Comparison of ENCODE assay signal across 8 cellular contexts in genomic region chr18:75209129-75209951, GRCh38. TPM values are rescaled to one million over a fixed set of nuclear protein-coding genes. Genes with fewer than 3 reads are reported as not detected.
DNase-seq lines count a peak whose midpoint lies in the region; ATAC-seq and TF ChIP-seq lines count a peak whose summit lies in the region.

TSS of gene PTGR3 (minus strand) at chr18:75209139. CDS start at chr18:75209058, 81 bp downstream.

- peak; percentile 61 for TF ChIP-seq POLR2A in GM18505 (IDR thresholded peaks at IDR 0.05; ENCODE audit: borderline replicate concordance, extremely low read depth, insufficient read depth, insufficient read length)

- H3K4me1 Mint-ChIP-seq in T-helper 2 cell treated with Interferon-gamma antibody and Interleukin-4, amounts not matched to agents 5 μg/mL and 100 μg/mL, for 36 hours (ENCODE audit: low read depth): peaks cover 46% of the 10 kb centered on the region

- peak; percentile 44 for ATAC-seq in GM18505 (IDR thresholded peaks at IDR 0.05; ENCODE audit: unreplicated experiment)
- ATAC-seq in HG02884 (IDR thresholded peaks at IDR 0.05; ENCODE audit: unreplicated experiment): peak; percentile 36
- ATAC-seq in left ventricle myocardium superior: peak; percentile 74

- H3K36me3 Mint-ChIP-seq in T-helper 2 cell treated with Interferon-gamma antibody and Interleukin-4, amounts not matched to agents 5 μg/mL and 100 μg/mL, for 36 hours (ENCODE audit: low read depth): peaks cover 24% of the 10 kb centered on the region

- H3K9me3 Mint-ChIP-seq in T-helper 2 cell treated with Interferon-gamma antibody and Interleukin-4, amounts not matched to agents 5 μg/mL and 100 μg/mL, for 36 hours: no peaks in the 10 kb centered on the region

- peak within 1 kb of the TSS; percentile 98 for H3K4me3 Mint-ChIP-seq in T-helper 2 cell treated with Interferon-gamma antibody and Interleukin-4, amounts not matched to agents 5 μg/mL and 100 μg/mL, for 36 hours

- peak within 1 kb of the TSS; percentile 97 for H3K27ac Mint-ChIP-seq in T-helper 2 cell treated with Interferon-gamma antibody and Interleukin-4, amounts not matched to agents 5 μg/mL and 100 μg/mL, for 36 hours

- H3K27me3 Mint-ChIP-seq in T-helper 2 cell treated with Interferon-gamma antibody and Interleukin-4, amounts not matched to agents 5 μg/mL and 100 μg/mL, for 36 hours (ENCODE audit: low read depth): peaks cover 28% of the 10 kb centered on the region

- DNase-seq in NCI-H1694 treated with DMSO at 0.1 percent for 48 hours (lab: John Stamatoyannopoulos, UW) (peak; percentile 73), anterior cingulate cortex (lab: John Stamatoyannopoulos, UW) (peak in 57 of 58 donors; percentile 45 to 96 (median 80)), left ventricle myocardium superior (peak; percentile 90), pulmonary artery endothelial cell (ENCODE audit: low read depth, low spot score) (no peak), HPDE6-E6E7 (ENCODE audit: extremely low spot score) (no peak)
- peak; percentile 83 for DNase-seq in T-helper 2 cell treated with Interferon-gamma antibody and Interleukin-4, amounts not matched to agents 5 μg/mL and 100 μg/mL, for 36 hours (ENCODE audit: low spot score)

- intact Hi-C loops in left ventricle myocardium superior (cut with micrococcal nuclease): no loop called here

RNA-seq across cellular contexts. Expression of gene PTGR3, which starts in this region (rescaled TPM):
- total RNA-seq in left ventricle myocardium superior (69.6 TPM), pulmonary artery endothelial cell (13.4 and 16.3 TPM in 2 replicates)

Comparison
In these comparisons a context has a peak if more than half of its experiments do, and no peak if none do; other contexts are left out.
1. DNase-seq: peak in NCI-H1694 treated with DMSO at 0.1 percent for 48 hours (single experiment), T-helper 2 cell treated with Interferon-gamma antibody and Interleukin-4, amounts not matched to agents 5 μg/mL and 100 μg/mL, for 36 hours (single experiment), anterior cingulate cortex (57 of 58) and left ventricle myocardium superior (single experiment); none in pulmonary artery endothelial cell (single experiment) and HPDE6-E6E7 (single experiment).
2. Peak in every context shown above with its lines, with median percentiles within 50 percentile points of each other: ATAC-seq.